Comparison of ENCODE assay signal across 1 cellular context in the genomic region with DNA sequence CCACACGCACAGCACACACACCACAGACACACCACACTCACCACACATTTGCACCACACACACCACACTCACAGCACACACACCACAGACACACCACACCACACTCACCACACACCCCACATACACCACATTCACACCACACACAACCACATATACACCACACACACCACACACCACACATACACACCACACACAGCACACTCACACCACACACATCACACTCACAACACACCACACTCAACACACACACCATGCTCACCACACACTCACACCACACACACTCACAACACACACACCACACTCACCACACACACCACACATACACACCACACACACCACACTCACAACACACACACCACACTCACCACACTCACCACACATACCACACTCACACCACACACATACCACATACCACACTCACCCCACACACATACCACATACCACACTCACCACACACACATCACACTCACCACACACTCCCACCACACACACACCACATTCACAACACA.
TF ChIP-seq lines count a peak whose summit lies in the region.

No MANE protein-coding gene starts in this region.

TF ChIP-seq in endothelial cell of umbilical vein, 7 proteins besides CTCF, POLR2A, EP300 and RAD21 (continued from another document):
- TF ChIP-seq, protein P1, sequence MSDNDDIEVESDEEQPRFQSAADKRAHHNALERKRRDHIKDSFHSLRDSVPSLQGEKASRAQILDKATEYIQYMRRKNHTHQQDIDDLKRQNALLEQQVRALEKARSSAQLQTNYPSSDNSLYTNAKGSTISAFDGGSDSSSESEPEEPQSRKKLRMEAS (IDR thresholded peaks at IDR 0.05; ENCODE audit: insufficient read depth, insufficient read length): no peak
